In the genomic region with DNA sequence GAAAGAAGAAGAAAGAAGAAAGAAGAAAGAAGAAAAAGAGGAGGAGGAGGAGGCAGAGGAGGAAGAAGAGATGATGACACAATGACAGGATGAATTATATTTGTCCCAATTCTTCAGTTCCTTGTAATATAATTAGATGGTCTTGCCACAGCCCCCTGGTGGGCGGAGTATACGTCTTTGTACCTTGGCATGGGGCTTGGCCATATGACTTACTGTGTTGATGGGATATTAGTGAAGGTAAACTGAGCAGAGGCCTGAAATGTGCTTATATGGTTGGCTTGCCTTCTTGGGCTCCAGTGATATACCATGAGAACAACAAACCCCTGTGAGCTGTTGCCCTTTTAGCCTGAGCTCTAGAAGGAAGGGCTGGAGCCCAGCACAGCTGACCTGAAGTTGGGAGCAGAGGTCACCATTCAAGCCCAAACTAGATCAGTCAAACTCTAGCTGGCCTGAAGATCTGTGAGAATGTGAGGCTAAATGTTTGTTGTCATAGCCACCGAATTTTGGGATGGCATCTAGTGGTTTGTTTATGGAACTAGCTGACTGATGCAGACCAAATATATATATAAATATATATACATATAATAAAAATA, we compare ENCODE assay signal across 15 cellular contexts. TPM values are rescaled to one million over a fixed set of nuclear protein-coding genes. Genes with fewer than 3 reads are reported as not detected.
DNase-seq lines count a peak whose midpoint lies in the region; ATAC-seq and TF ChIP-seq lines count a peak whose summit lies in the region.
"Had no signal": no experiment of that assay in that cellular context is flagged by ENCODE, and none has a peak within 500 bp of the region (broad histone marks: within the 10 kb centered on the region; RNA-seq: fewer than 3 reads in every experiment).

No MANE protein-coding gene starts in this region.

- no peaks in the 10 kb centered on the region for H3K4me1 Mint-ChIP-seq in activated CD4-positive, alpha-beta T cell treated with anti-CD3 and anti-CD28 coated beads, Interleukin-2, amount 10 ng/mL, durations not matched to agents 7 days and 5 days
- H3K4me1 Mint-ChIP-seq: nephron had no signal

- no peak overlapping the region for H3K27ac ChIP-seq in upper lobe of right lung
- H3K27ac ChIP-seq: dorsolateral prefrontal cortex, upper lobe of left lung had no signal

- H3K9me3 ChIP-seq in upper lobe of right lung = no peaks in the 10 kb centered on the region
- H3K9me3 ChIP-seq: upper lobe of left lung had no signal

- no peak overlapping the region for H3K4me3 Mint-ChIP-seq in activated CD4-positive, alpha-beta T cell treated with anti-CD3 and anti-CD28 coated beads, Interleukin-2, amount 10 ng/mL, durations not matched to agents 7 days and 5 days
- H3K4me3 Mint-ChIP-seq: nephron had no signal

- H3K4me3 ChIP-seq in epithelial cell of proximal tubule (ENCODE audit: low read depth, low read length) = no peak overlapping the region
- no peak overlapping the region for H3K4me3 ChIP-seq in upper lobe of right lung
- H3K4me3 ChIP-seq: dorsolateral prefrontal cortex, upper lobe of left lung had no signal

- peak; percentile 10 for DNase-seq in activated CD4-positive, alpha-beta T cell treated with anti-CD3 and anti-CD28 coated beads, Interleukin-2, amount 10 ng/mL, durations not matched to agents 7 days and 5 days
- DNase-seq in activated CD4-positive, alpha-beta T cell treated with anti-CD3 and anti-CD28 coated beads, Interleukin-2, amount 50 U/mL, for 48 hours = no peak
- DNase-seq in NCI-H82 treated with DMSO at 0.1 percent for 48 hours (lab: John Stamatoyannopoulos, UW; ENCODE audit: unreplicated experiment) = peak; percentile 31
- DNase-seq in epithelial cell of proximal tubule (ENCODE audit: low read depth) = no peak
- no peak for DNase-seq in upper lobe of right lung
- DNase-seq in dedifferentiated amniotic fluid mesenchymal stem cell (ENCODE audit: extremely low spot score) = no peak
- DNase-seq: amniotic stem cell, dorsolateral prefrontal cortex, foreskin melanocyte, kidney glomerular epithelial cell, NCI-H1417 treated with DMSO at 0.1 percent for 48 hours, upper lobe of left lung had no signal

- POLR2A ChIA-PET in activated CD4-positive, alpha-beta T cell treated with anti-CD3 and anti-CD28 coated beads, Interleukin-2, amount 10 ng/mL, durations not matched to agents 7 days and 5 days (lab: Charles Lee) = no interaction called here

- no peaks in the 10 kb centered on the region for H3K36me3 ChIP-seq in upper lobe of right lung
- H3K36me3 ChIP-seq: upper lobe of left lung had no signal

- no peaks in the 10 kb centered on the region for H3K9me3 Mint-ChIP-seq in activated CD4-positive, alpha-beta T cell treated with anti-CD3 and anti-CD28 coated beads, Interleukin-2, amount 10 ng/mL, durations not matched to agents 7 days and 5 days
- H3K9me3 Mint-ChIP-seq: nephron had no signal

- no peaks in the 10 kb centered on the region for H3K27me3 Mint-ChIP-seq in activated CD4-positive, alpha-beta T cell treated with anti-CD3 and anti-CD28 coated beads, Interleukin-2, amount 10 ng/mL, durations not matched to agents 7 days and 5 days

- CTCF ChIA-PET in activated CD4-positive, alpha-beta T cell treated with anti-CD3 and anti-CD28 coated beads, Interleukin-2, amount 10 ng/mL, durations not matched to agents 7 days and 5 days (lab: Charles Lee) = no interaction called here

- ATAC-seq in upper lobe of right lung (peak; percentile 49), HG02885 (IDR thresholded peaks at IDR 0.05; ENCODE audit: poor library complexity, unreplicated experiment) (no peak), GM19452 (IDR thresholded peaks at IDR 0.05; ENCODE audit: unreplicated experiment) (no peak)

- H3K27ac Mint-ChIP-seq in activated CD4-positive, alpha-beta T cell treated with anti-CD3 and anti-CD28 coated beads, Interleukin-2, amount 10 ng/mL, durations not matched to agents 7 days and 5 days = no peak overlapping the region
- H3K27ac Mint-ChIP-seq: nephron had no signal

- TF ChIP-seq CTCF in epithelial cell of proximal tubule (conservative IDR thresholded peaks at IDR 0.05; ENCODE audit: low read depth, low read length) = peak; percentile 11
- no peak for TF ChIP-seq CTCF in upper lobe of right lung (IDR thresholded peaks at IDR 0.05)

- H3K36me3 Mint-ChIP-seq in activated CD4-positive, alpha-beta T cell treated with anti-CD3 and anti-CD28 coated beads, Interleukin-2, amount 10 ng/mL, durations not matched to agents 7 days and 5 days (ENCODE audit: low read depth) = peaks cover 53% of the 10 kb centered on the region

- H3K27me3 ChIP-seq in upper lobe of right lung = no peaks in the 10 kb centered on the region
- H3K27me3 ChIP-seq: dorsolateral prefrontal cortex, upper lobe of left lung had no signal

- intact Hi-C loops in upper lobe of right lung (cut with DNase I) = no loop called here

- H3K4me1 ChIP-seq in upper lobe of right lung = no peaks in the 10 kb centered on the region
- H3K4me1 ChIP-seq: upper lobe of left lung had no signal

RNA-seq across cellular contexts. Expression of a gene that starts 31.3 kb away (rescaled TPM):
- total RNA-seq in activated CD4-positive, alpha-beta T cell treated with anti-CD3 and anti-CD28 coated beads, Interleukin-2, amount 10 ng/mL, durations not matched to agents 7 days and 5 days = 10 to 100 TPM; 32.3 to 33.3 TPM
- total RNA-seq in epithelial cell of proximal tubule (3.2 and 6.4 TPM in 2 replicates), upper lobe of right lung (9.4 TPM)

Comparison
In these comparisons a context has a peak if more than half of its experiments do, and no peak if none do; other contexts are left out.
1. DNase-seq: peak in activated CD4-positive, alpha-beta T cell treated with anti-CD3 and anti-CD28 coated beads, Interleukin-2, amount 10 ng/mL, durations not matched to agents 7 days and 5 days (single experiment) and NCI-H82 treated with DMSO at 0.1 percent for 48 hours (single experiment); none in activated CD4-positive, alpha-beta T cell treated with anti-CD3 and anti-CD28 coated beads, Interleukin-2, amount 50 U/mL, for 48 hours (0 of 2), epithelial cell of proximal tubule (single experiment), upper lobe of right lung (single experiment) and dedifferentiated amniotic fluid mesenchymal stem cell (single experiment).